ENCODE assay signal across 34 cellular contexts in genomic region chr1:44705470-44705869, GRCh38. TPM values are rescaled to one million over a fixed set of nuclear protein-coding genes. Genes with fewer than 3 reads are reported as not detected.
"Had no signal": no experiment of that assay in that cellular context is flagged by ENCODE, and none has a peak within 500 bp of the region (broad histone marks: within the 10 kb centered on the region; RNA-seq: fewer than 3 reads in every experiment).

No MANE protein-coding gene starts in this region.

- H3K36me3 Mint-ChIP-seq: activated naive CD4-positive, alpha-beta T cell treated with anti-CD3 and anti-CD28 coated beads, Interleukin-2, amount 10 ng/mL, durations not matched to agents 7 days and 5 days; activated naive CD4-positive, alpha-beta T cell treated with anti-CD3 and anti-CD28 coated beads, Interleukin-2, amount 50 U/mL, for 72 hours; brain had no signal

- H3K4me3 Mint-ChIP-seq: activated CD4-positive, alpha-beta memory T cell treated with anti-CD3 and anti-CD28 coated beads, Interleukin-2, amount 10 ng/mL, durations not matched to agents 7 days and 5 days; activated CD4-positive, alpha-beta T cell treated with anti-CD3 and anti-CD28 coated beads, Interleukin-2, amount 10 ng/mL, durations not matched to agents 7 days and 5 days; activated naive CD4-positive, alpha-beta T cell treated with anti-CD3 and anti-CD28 coated beads, Interleukin-2, amount 10 ng/mL, durations not matched to agents 7 days and 5 days; activated T-cell treated with anti-CD3 and anti-CD28 coated beads, Interleukin-2, amount 50 U/mL, for 24 hours; activated T-cell treated with anti-CD3 and anti-CD28 coated beads, Interleukin-2, amount 50 U/mL, for 72 hours; brain; T-helper 17 cell; T-helper 2 cell treated with Interferon-gamma antibody and Interleukin-4, amounts not matched to agents 5 μg/mL and 100 μg/mL, for 36 hours had no signal

- H3K4me1 Mint-ChIP-seq: brain had no signal

- H3K27me3 Mint-ChIP-seq: activated CD4-positive, alpha-beta T cell treated with anti-CD3 and anti-CD28 coated beads, Interleukin-2, amount 10 ng/mL, durations not matched to agents 7 days and 5 days; activated T-cell treated with anti-CD3 and anti-CD28 coated beads, Interleukin-2, amount 50 U/mL, for 24 hours; brain had no signal

- H3K9me3 Mint-ChIP-seq: activated CD4-positive, alpha-beta memory T cell treated with anti-CD3 and anti-CD28 coated beads, Interleukin-2, amount 10 ng/mL, durations not matched to agents 7 days and 5 days; activated CD4-positive, alpha-beta T cell treated with anti-CD3 and anti-CD28 coated beads, Interleukin-2, amount 10 ng/mL, durations not matched to agents 7 days and 5 days; activated naive CD4-positive, alpha-beta T cell treated with anti-CD3 and anti-CD28 coated beads, Interleukin-2, amount 10 ng/mL, durations not matched to agents 7 days and 5 days; activated naive CD4-positive, alpha-beta T cell treated with anti-CD3 and anti-CD28 coated beads, Interleukin-2, amount 50 U/mL, for 72 hours; activated T-cell treated with anti-CD3 and anti-CD28 coated beads, Interleukin-2, amount 50 U/mL, for 24 hours; activated T-cell treated with anti-CD3 and anti-CD28 coated beads, Interleukin-2, amount 50 U/mL, for 72 hours; T-helper 2 cell treated with Interferon-gamma antibody and Interleukin-4, amounts not matched to agents 5 μg/mL and 100 μg/mL, for 36 hours had no signal

- H3K9me3 ChIP-seq: adrenal gland, breast epithelium, colonic mucosa, esophagus muscularis mucosa, gastrocnemius medialis, heart left ventricle had no signal

- H3K27me3 ChIP-seq: adrenal gland, breast epithelium, cardiac muscle cell, colonic mucosa, esophagus muscularis mucosa, foreskin keratinocyte, gastrocnemius medialis, heart left ventricle had no signal

- ATAC-seq: activated naive CD4-positive, alpha-beta T cell treated with anti-CD3 and anti-CD28 coated beads, Interleukin-2, amount 50 U/mL, for 72 hours; activated T-cell treated with anti-CD3 and anti-CD28 coated beads, Interleukin-2, amount 50 U/mL, for 72 hours; foreskin keratinocyte; gastrocnemius medialis; T-helper 17 cell had no signal

- H3K27ac ChIP-seq: adrenal gland, breast epithelium, cardiac muscle cell, colonic mucosa, esophagus muscularis mucosa, foreskin keratinocyte, gastrocnemius medialis, heart left ventricle had no signal

- H3K27ac Mint-ChIP-seq: activated CD4-positive, alpha-beta memory T cell treated with anti-CD3 and anti-CD28 coated beads, Interleukin-2, amount 10 ng/mL, durations not matched to agents 7 days and 5 days; activated CD4-positive, alpha-beta T cell treated with anti-CD3 and anti-CD28 coated beads, Interleukin-2, amount 10 ng/mL, durations not matched to agents 7 days and 5 days; activated naive CD4-positive, alpha-beta T cell treated with anti-CD3 and anti-CD28 coated beads, Interleukin-2, amount 10 ng/mL, durations not matched to agents 7 days and 5 days; activated naive CD4-positive, alpha-beta T cell treated with anti-CD3 and anti-CD28 coated beads, Interleukin-2, amount 50 U/mL, for 72 hours; activated T-cell treated with anti-CD3 and anti-CD28 coated beads, Interleukin-2, amount 50 U/mL, for 24 hours; activated T-cell treated with anti-CD3 and anti-CD28 coated beads, Interleukin-2, amount 50 U/mL, for 72 hours; brain; T-helper 17 cell; T-helper 2 cell treated with Interferon-gamma antibody and Interleukin-4, amounts not matched to agents 5 μg/mL and 100 μg/mL, for 36 hours had no signal

- H3K4me1 ChIP-seq: adrenal gland, breast epithelium, colonic mucosa had no signal

- H3K4me3 ChIP-seq: adrenal gland, breast epithelium, cardiac muscle cell, colonic mucosa, esophagus muscularis mucosa, gastrocnemius medialis, heart left ventricle had no signal

- H3K36me3 ChIP-seq: adrenal gland, breast epithelium, cardiac muscle cell, colonic mucosa, esophagus muscularis mucosa, gastrocnemius medialis, heart left ventricle had no signal

- DNase-seq: activated CD4-positive, alpha-beta memory T cell treated with anti-CD3 and anti-CD28 coated beads, Interleukin-2, amount 10 ng/mL, durations not matched to agents 7 days and 5 days; activated CD4-positive, alpha-beta T cell treated with anti-CD3 and anti-CD28 coated beads for 1 hour; activated CD4-positive, alpha-beta T cell treated with anti-CD3 and anti-CD28 coated beads for 4 hours; activated CD4-positive, alpha-beta T cell treated with anti-CD3 and anti-CD28 coated beads, Interleukin-2, amount 10 ng/mL, durations not matched to agents 7 days and 5 days; activated CD4-positive, alpha-beta T cell treated with anti-CD3 and anti-CD28 coated beads, Interleukin-2, amount 50 U/mL, for 4 hours; activated CD8-positive, alpha-beta memory T cell treated with anti-CD3 and anti-CD28 coated beads, Interleukin-2, amount 50 U/mL, for 48 hours; activated gamma-delta T cell; activated naive CD4-positive, alpha-beta T cell; activated naive CD4-positive, alpha-beta T cell treated with anti-CD3 and anti-CD28 coated beads, Interleukin-2, amount 10 ng/mL, durations not matched to agents 7 days and 5 days; activated T-cell treated with anti-CD3 and anti-CD28 coated beads for 4 hours; activated T-cell treated with anti-CD3 and anti-CD28 coated beads, Interleukin-2, amount 50 U/mL, for 24 hours; activated T-cell treated with anti-CD3 and anti-CD28 coated beads, Interleukin-2, amount 50 U/mL, for 72 hours; amygdala; aorta; central memory CD4-positive, alpha-beta T cell; cerebellar nuclear complex; colonic mucosa; effector CD8-positive, alpha-beta T cell; erythroblast; foreskin keratinocyte; gastrocnemius medialis; glutamatergic neuron; heart left ventricle; T-helper 1 cell; T-helper 17 cell; T1000 had no signal

RNA-seq across cellular contexts. Expression of gene RNU5D-1, which starts 25.5 kb away (rescaled TPM):
- total RNA-seq: activated CD4-positive, alpha-beta memory T cell treated with anti-CD3 and anti-CD28 coated beads, Interleukin-2, amount 10 ng/mL, durations not matched to agents 7 days and 5 days; activated CD4-positive, alpha-beta T cell treated with anti-CD3 and anti-CD28 coated beads, Interleukin-2, amount 10 ng/mL, durations not matched to agents 7 days and 5 days; activated naive CD4-positive, alpha-beta T cell treated with anti-CD3 and anti-CD28 coated beads, Interleukin-2, amount 50 U/mL, for 72 hours; activated T-cell treated with anti-CD3 and anti-CD28 coated beads, Interleukin-2, amount 50 U/mL, for 72 hours; adrenal gland; aorta; breast epithelium; cardiac muscle cell; colonic mucosa; dermis microvascular lymphatic vessel endothelial cell; esophagus muscularis mucosa; foreskin keratinocyte; gastrocnemius medialis; heart left ventricle; T-helper 17 cell had no signal
- polyA plus RNA-seq: adrenal gland, aorta, cardiac muscle cell, foreskin keratinocyte, heart left ventricle had no signal
